ENCODE assay signal across 14 cellular contexts in the genomic region with DNA sequence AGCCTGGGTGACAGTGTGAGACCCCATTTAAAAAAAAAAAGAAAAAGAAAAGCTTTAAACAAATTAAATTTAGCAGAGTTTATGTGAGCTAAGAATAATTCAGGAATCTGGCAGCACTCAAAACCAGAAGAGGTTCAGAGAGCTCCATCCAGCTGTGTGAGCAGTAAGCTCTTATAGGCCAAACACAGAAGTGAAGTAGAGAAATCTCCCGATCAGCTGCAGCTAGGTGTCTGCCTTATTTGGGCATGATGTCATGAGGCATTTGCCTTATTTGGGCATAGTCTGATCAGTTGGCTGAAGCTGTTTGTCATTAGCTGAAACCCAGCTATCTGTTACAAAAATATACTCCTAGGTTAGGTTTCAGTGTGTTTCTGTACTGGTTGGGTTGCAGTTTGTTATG. TPM values are rescaled to one million over a fixed set of nuclear protein-coding genes. Genes with fewer than 3 reads are reported as not detected.
DNase-seq lines count a peak whose midpoint lies in the region; ATAC-seq and TF ChIP-seq lines count a peak whose summit lies in the region.
"Had no signal": no experiment of that assay in that cellular context is flagged by ENCODE, and none has a peak within 500 bp of the region (broad histone marks: within the 10 kb centered on the region; RNA-seq: fewer than 3 reads in every experiment).

No MANE protein-coding gene starts in this region.

- H3K36me3 Mint-ChIP-seq in CD8-positive, alpha-beta memory T cell: no peaks in the 10 kb centered on the region
- no peaks in the 10 kb centered on the region for H3K36me3 Mint-ChIP-seq in activated CD8-positive, alpha-beta T cell treated with anti-CD3 and anti-CD28 coated beads for 36 hours (ENCODE audit: low read depth)

- no peak for TF ChIP-seq POLR2A in testis (IDR thresholded peaks at IDR 0.05)

- no peak overlapping the region for H3K9ac ChIP-seq in OCI-LY3 (ENCODE audit: low read length)

- H3K4me3 ChIP-seq in OCI-LY3 (ENCODE audit: low read length) (no peak overlapping the region), testis (no peak overlapping the region)
- no peak overlapping the region for H3K4me3 ChIP-seq in CD8-positive, alpha-beta memory T cell (ENCODE audit: low read length)
- H3K4me3 ChIP-seq: heart right ventricle, upper lobe of left lung had no signal

- CTCF ChIA-PET in CD8-positive, alpha-beta memory T cell (lab: Charles Lee): interaction anchor here (1.1 to 3.1 kb wide), 3 partner anchors 8 to 422 kb away, joined by 3 to 15 read pairs (median 4); partner anchors contain the start of gene MS4A15
- CTCF ChIA-PET in activated CD8-positive, alpha-beta T cell treated with anti-CD3 and anti-CD28 coated beads for 36 hours (lab: Charles Lee): interaction anchor here (1.2 to 9.7 kb wide), 3 partner anchors 8 to 12 kb away, joined by 3 to 116 read pairs (median 5); partner anchors contain the start of gene MS4A15

- peaks cover 24 to 76% of the 10 kb centered on the region in 2 donors for H3K27me3 Mint-ChIP-seq in CD8-positive, alpha-beta memory T cell
- H3K27me3 Mint-ChIP-seq in activated CD8-positive, alpha-beta T cell treated with anti-CD3 and anti-CD28 coated beads for 36 hours: peaks cover 15% of the 10 kb centered on the region

- DNase-seq in CD8-positive, alpha-beta memory T cell: no peak
- no peak for DNase-seq in activated CD8-positive, alpha-beta T cell treated with anti-CD3 and anti-CD28 coated beads for 36 hours
- DNase-seq in NCI-H446 (lab: John Stamatoyannopoulos, UW): no peak
- no peak for DNase-seq in testis
- DNase-seq: activated CD4-positive, alpha-beta T cell treated with anti-CD3 and anti-CD28 coated beads, Interleukin-2, amount 50 U/mL, for 1 hour; heart right ventricle; NCI-H446 treated with DMSO at 0.1 percent for 48 hours had no signal

- H3K36me3 ChIP-seq in OCI-LY3 (replicated peaks; ENCODE audit: low read depth, low read length) (no peaks in the 10 kb centered on the region), testis (ENCODE audit: low read depth, missing control alignments) (no peaks in the 10 kb centered on the region)
- no peaks in the 10 kb centered on the region for H3K36me3 ChIP-seq in CD8-positive, alpha-beta memory T cell (ENCODE audit: insufficient read depth, low read length)
- H3K36me3 ChIP-seq: heart right ventricle, upper lobe of left lung had no signal

- ATAC-seq in GM18511 (IDR thresholded peaks at IDR 0.05; ENCODE audit: unreplicated experiment) (peak; percentile 43), GM21360 (IDR thresholded peaks at IDR 0.05; ENCODE audit: unreplicated experiment) (peak; percentile 41), HG03064 (IDR thresholded peaks at IDR 0.05; ENCODE audit: low read depth, unreplicated experiment) (peak; percentile 36)
- ATAC-seq in activated CD8-positive, alpha-beta T cell treated with anti-CD3 and anti-CD28 coated beads for 36 hours: no peak
- ATAC-seq: heart right ventricle, SK-N-SH treated with all-trans-retinoic acid at 6 μM for 48 hours had no signal

- H3K79me2 ChIP-seq in OCI-LY3 (ENCODE audit: low read length): no peaks in the 10 kb centered on the region

- no peak overlapping the region for H3K4me3 Mint-ChIP-seq in CD8-positive, alpha-beta memory T cell
- no peak overlapping the region for H3K4me3 Mint-ChIP-seq in activated CD8-positive, alpha-beta T cell treated with anti-CD3 and anti-CD28 coated beads for 36 hours

- POLR2A ChIA-PET in CD8-positive, alpha-beta memory T cell (lab: Charles Lee): no interaction called here
- POLR2A ChIA-PET in activated CD8-positive, alpha-beta T cell treated with anti-CD3 and anti-CD28 coated beads for 36 hours (lab: Charles Lee): no interaction called here

- TF ChIP-seq CTCF in OCI-LY3 (IDR thresholded peaks at IDR 0.05; ENCODE audit: low read depth, low read length) (no peak), testis (IDR thresholded peaks at IDR 0.05) (no peak)
- no peak for TF ChIP-seq CTCF in activated CD8-positive, alpha-beta T cell treated with anti-CD3 and anti-CD28 coated beads for 36 hours (IDR thresholded peaks at IDR 0.05)

- no peaks in the 10 kb centered on the region for H3K27me3 ChIP-seq in OCI-LY3 (ENCODE audit: low read depth, low read length)
- H3K27me3 ChIP-seq in CD8-positive, alpha-beta memory T cell (ENCODE audit: insufficient read depth, low read length, poor library complexity, severe bottlenecking): peaks cover 6% of the 10 kb centered on the region
- no peaks in the 10 kb centered on the region for H3K27me3 ChIP-seq in testis
- H3K27me3 ChIP-seq: upper lobe of left lung had no signal

- intact Hi-C loops in activated CD8-positive, alpha-beta T cell treated with anti-CD3 and anti-CD28 coated beads for 36 hours (cut with micrococcal nuclease): loop anchor here (10.0 kb wide), 1 partner anchor 60 kb away; no protein-coding TSS in a partner anchor
- intact Hi-C loops in testis (cut with DNase I; ENCODE audit: low total_unique reads): no loop called here

- no peak overlapping the region for H2AFZ ChIP-seq in OCI-LY3 (ENCODE audit: low read depth, low read length)

- 0 out of 2 replicates have a peak overlapping the region, but pooled peaks have one; percentile 0 for H3K4me2 ChIP-seq in OCI-LY3 (ENCODE audit: low read length)

- H3K9me3 ChIP-seq in OCI-LY3 (ENCODE audit: insufficient read depth, low read length): no peaks in the 10 kb centered on the region
- no peaks in the 10 kb centered on the region for H3K9me3 ChIP-seq in CD8-positive, alpha-beta memory T cell (ENCODE audit: low read length)
- no peaks in the 10 kb centered on the region for H3K9me3 ChIP-seq in testis
- H3K9me3 ChIP-seq: heart right ventricle, upper lobe of left lung had no signal

- no peaks in the 10 kb centered on the region for H4K20me1 ChIP-seq in OCI-LY3 (ENCODE audit: insufficient read depth, low read length)

- H3K27ac Mint-ChIP-seq in CD8-positive, alpha-beta memory T cell: no peak overlapping the region
- H3K27ac Mint-ChIP-seq in activated CD8-positive, alpha-beta T cell treated with anti-CD3 and anti-CD28 coated beads for 36 hours: no peak overlapping the region

- peak overlapping the region; percentile 36 for H3K27ac ChIP-seq in OCI-LY3 (ENCODE audit: low read length)
- H3K27ac ChIP-seq in CD8-positive, alpha-beta memory T cell (ENCODE audit: low read depth, low read length): no peak overlapping the region
- no peak overlapping the region for H3K27ac ChIP-seq in testis
- H3K27ac ChIP-seq: heart right ventricle, upper lobe of left lung had no signal

- H3K9me3 Mint-ChIP-seq in CD8-positive, alpha-beta memory T cell: no peaks in the 10 kb centered on the region
- H3K9me3 Mint-ChIP-seq in activated CD8-positive, alpha-beta T cell treated with anti-CD3 and anti-CD28 coated beads for 36 hours: no peaks in the 10 kb centered on the region

- H3K4me1 ChIP-seq in OCI-LY3 (ENCODE audit: low read length) (peaks cover 56% of the 10 kb centered on the region), testis (no peaks in the 10 kb centered on the region)
- H3K4me1 ChIP-seq in CD8-positive, alpha-beta memory T cell (ENCODE audit: insufficient read depth, low read length): no peaks in the 10 kb centered on the region

- H3K4me1 Mint-ChIP-seq in CD8-positive, alpha-beta memory T cell: no peaks in the 10 kb centered on the region
- H3K4me1 Mint-ChIP-seq in activated CD8-positive, alpha-beta T cell treated with anti-CD3 and anti-CD28 coated beads for 36 hours (ENCODE audit: low read depth): no peaks in the 10 kb centered on the region

- 50 to 64% methylated on average over 1 of the region's 1 CpG for WGBS in testis, 2 donors

RNA-seq across cellular contexts. Expression of gene MS4A15, which starts 8.2 kb away (rescaled TPM):
- total RNA-seq in CD8-positive, alpha-beta memory T cell: not detected
- not detected for polyA plus RNA-seq in CD8-positive, alpha-beta memory T cell
- total RNA-seq in activated CD8-positive, alpha-beta T cell treated with anti-CD3 and anti-CD28 coated beads for 36 hours: not detected
- under 1 TPM; 0.31 to 0.56 TPM for total RNA-seq in testis
- 0.82 TPM for polyA plus RNA-seq in testis (ENCODE audit: insufficient read depth, low read depth, low replicate concordance)
- total RNA-seq: heart right ventricle, mononuclear cell had no signal
- polyA plus RNA-seq: heart right ventricle had no signal

RNA-seq across cellular contexts. Expression of gene MS4A10, which starts 20.3 kb away (rescaled TPM):
- not detected for total RNA-seq in CD8-positive, alpha-beta memory T cell
- polyA plus RNA-seq in CD8-positive, alpha-beta memory T cell: not detected
- not detected for total RNA-seq in activated CD8-positive, alpha-beta T cell treated with anti-CD3 and anti-CD28 coated beads for 36 hours
- under 1 TPM in 1 of 2 donors, not detected in 1; 0.25 TPM for total RNA-seq in testis
- polyA plus RNA-seq in testis (ENCODE audit: insufficient read depth, low read depth, low replicate concordance): not detected
- total RNA-seq: heart right ventricle, mononuclear cell, upper lobe of left lung had no signal
- polyA plus RNA-seq: heart right ventricle had no signal

RNA-seq across cellular contexts. Expression of gene MS4A18, which starts 40.4 kb away (rescaled TPM):
- not detected for total RNA-seq in CD8-positive, alpha-beta memory T cell
- polyA plus RNA-seq in CD8-positive, alpha-beta memory T cell: not detected
- total RNA-seq in activated CD8-positive, alpha-beta T cell treated with anti-CD3 and anti-CD28 coated beads for 36 hours: not detected
- total RNA-seq in testis: under 1 TPM in 1 of 2 donors, not detected in 1; 0.50 TPM
- 0.96 TPM for polyA plus RNA-seq in testis (ENCODE audit: insufficient read depth, low read depth, low replicate concordance)
- total RNA-seq: heart right ventricle, mononuclear cell, upper lobe of left lung had no signal
- polyA plus RNA-seq: heart right ventricle had no signal
